ENCODE assay signal across 29 cellular contexts in the genomic region with DNA sequence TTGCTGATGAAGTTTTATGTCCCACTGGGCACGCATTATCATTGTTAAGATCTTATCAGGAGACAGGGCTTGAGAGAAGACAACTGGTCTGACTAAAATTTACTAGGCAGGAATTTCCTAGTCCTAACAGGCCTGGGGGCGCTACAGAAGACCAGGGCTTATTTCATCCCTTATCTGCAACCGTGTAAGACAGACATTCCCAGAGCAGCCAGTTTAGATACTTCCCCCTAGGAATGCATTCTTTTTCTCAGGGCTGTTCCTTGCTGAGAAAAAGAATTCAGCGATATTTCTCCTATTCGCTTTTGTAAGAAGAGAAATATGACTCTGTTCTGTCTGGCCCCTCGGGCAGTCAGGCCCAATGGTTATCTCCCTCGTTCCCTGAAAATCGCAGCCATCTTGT.
"Had no signal": no experiment of that assay in that cellular context is flagged by ENCODE, and none has a peak within 500 bp of the region (broad histone marks: within the 10 kb centered on the region; RNA-seq: fewer than 3 reads in every experiment).

No MANE protein-coding gene starts in this region.

- H3K27ac Mint-ChIP-seq: dendritic cell treated with granulocyte-macrophage colony-stimulating factor and Interleukin-4, amounts not matched to agents 40 ng/mL and 50 ng/mL, for 4 days; endodermal cell; naive thymus-derived CD8-positive, alpha-beta T cell; nephron progenitor cell; stimulated activated memory B cell treated with anti-CD40 and anti-IgM and Interleukin-4, amounts not matched to agents 10 μg/mL and 1 μg/mL and 100 μg/mL, for 72 hours had no signal

- H3K4me1 Mint-ChIP-seq: endodermal cell; naive thymus-derived CD8-positive, alpha-beta T cell; nephron progenitor cell; stimulated activated memory B cell treated with anti-CD40 and anti-IgM and Interleukin-4, amounts not matched to agents 10 μg/mL and 1 μg/mL and 100 μg/mL, for 72 hours had no signal

- H3K27ac ChIP-seq: colonic mucosa, esophagus squamous epithelium, heart right ventricle, ovary, psoas muscle, sigmoid colon, testis, tibial artery, upper lobe of left lung had no signal

- H3K27me3 ChIP-seq: colonic mucosa, esophagus squamous epithelium, heart right ventricle, ovary, sigmoid colon, testis, tibial artery, upper lobe of left lung had no signal

- H3K36me3 Mint-ChIP-seq: naive thymus-derived CD8-positive, alpha-beta T cell; stimulated activated memory B cell treated with anti-CD40 and anti-IgM and Interleukin-4, amounts not matched to agents 10 μg/mL and 1 μg/mL and 100 μg/mL, for 72 hours had no signal

- H3K4me3 ChIP-seq: colonic mucosa, esophagus squamous epithelium, heart right ventricle, lung, ovary, psoas muscle, sigmoid colon, testis, tibial artery, upper lobe of left lung had no signal

- H3K27me3 Mint-ChIP-seq: dendritic cell treated with granulocyte-macrophage colony-stimulating factor and Interleukin-4, amounts not matched to agents 40 ng/mL and 50 ng/mL, for 4 days; naive thymus-derived CD8-positive, alpha-beta T cell; stimulated activated memory B cell treated with anti-CD40 and anti-IgM and Interleukin-4, amounts not matched to agents 10 μg/mL and 1 μg/mL and 100 μg/mL, for 72 hours had no signal

- H3K36me3 ChIP-seq: colonic mucosa, esophagus squamous epithelium, heart right ventricle, ovary, sigmoid colon, tibial artery, upper lobe of left lung had no signal

- DNase-seq: colonic mucosa; effector CD8-positive, alpha-beta T cell; endodermal cell; erythroblast; esophagus squamous epithelium; foreskin melanocyte; glutamatergic neuron; heart right ventricle; hypothalamus; kidney; mesenchymal stem cell; naive thymus-derived CD8-positive, alpha-beta T cell; nephron progenitor cell; nucleus accumbens; ovary; psoas muscle; right cardiac atrium; sigmoid colon; stimulated activated CD4-positive, alpha-beta T cell treated with anti-CD3 and anti-CD28 coated beads, Interleukin-2, amount 100 ng/mL, for 24 hours; stimulated activated CD4-positive, alpha-beta T cell treated with anti-CD3 and anti-CD28 coated beads, Interleukin-4, amount 100 ng/mL, for 24 hours; stimulated activated naive CD8-positive, alpha-beta T cell treated with anti-CD3 and anti-CD28 coated beads, Interleukin-15, Interleukin-2, amounts not matched to agents 100 U/mL and 50 U/mL, for 24 hours; substantia nigra; testis; tibial artery; upper lobe of left lung had no signal

- H3K4me1 ChIP-seq: colonic mucosa, heart right ventricle, psoas muscle, sigmoid colon, testis, tibial artery, upper lobe of left lung had no signal

- H3K9me3 ChIP-seq: colonic mucosa, ovary, sigmoid colon, testis had no signal

- ATAC-seq: heart right ventricle; left lobe of liver; naive thymus-derived CD8-positive, alpha-beta T cell; psoas muscle; right cardiac atrium; stimulated activated memory B cell treated with anti-CD40 and anti-IgM and Interleukin-4, amounts not matched to agents 10 μg/mL and 1 μg/mL and 100 μg/mL, for 72 hours; stimulated activated naive CD8-positive, alpha-beta T cell treated with anti-CD3 and anti-CD28 coated beads, Interleukin-15, Interleukin-2, amounts not matched to agents 100 U/mL and 50 U/mL, for 24 hours had no signal

- H3K4me3 Mint-ChIP-seq: dendritic cell treated with granulocyte-macrophage colony-stimulating factor and Interleukin-4, amounts not matched to agents 40 ng/mL and 50 ng/mL, for 4 days; endodermal cell; naive thymus-derived CD8-positive, alpha-beta T cell; nephron progenitor cell; stimulated activated memory B cell treated with anti-CD40 and anti-IgM and Interleukin-4, amounts not matched to agents 10 μg/mL and 1 μg/mL and 100 μg/mL, for 72 hours had no signal
